Comparison of ENCODE assay signal across 1 cellular context in genomic region chr20:35619196-35620095, GRCh38.
TF ChIP-seq lines count a peak whose summit lies in the region.

No MANE protein-coding gene starts in this region.

TF ChIP-seq in HepG2, 621 proteins besides CTCF, POLR2A, EP300 and RAD21 (continued from another document and continues in another):
- TF ChIP-seq DBP (CRISPR knock-in tag; IDR thresholded peaks at IDR 0.05; ENCODE audit: not compliant biosample characterization) (peak; percentile 68), RORA (CRISPR knock-in tag; IDR thresholded peaks at IDR 0.05) (no peak), ZNF629 (CRISPR knock-in tag; conservative IDR thresholded peaks at IDR 0.05) (peak; percentile 56), ZNF276 (CRISPR knock-in tag; IDR thresholded peaks at IDR 0.05; ENCODE audit: low read depth) (peak; percentile 87; the same call in 1 of the 2 replicates), GATAD1 (CRISPR knock-in tag; IDR thresholded peaks at IDR 0.05) (peak; percentile 72), ZXDC (CRISPR knock-in tag; IDR thresholded peaks at IDR 0.05) (peak; percentile 88; the same call in 1 of the 2 replicates), ZSCAN22 (CRISPR knock-in tag; IDR thresholded peaks at IDR 0.05) (no peak; the same call in 1 of the 2 replicates), MAF1 (CRISPR knock-in tag; IDR thresholded peaks at IDR 0.05; ENCODE audit: borderline replicate concordance) (peak; percentile 62; the same call in 1 of the 2 replicates), RFX3 (CRISPR knock-in tag; IDR thresholded peaks at IDR 0.05) (no peak), ZNF512B (CRISPR knock-in tag; IDR thresholded peaks at IDR 0.05; ENCODE audit: borderline replicate concordance) (no peak), ZIK1 (CRISPR knock-in tag; IDR thresholded peaks at IDR 0.05; ENCODE audit: borderline replicate concordance, low read depth) (peak; percentile 93), KDM6A (CRISPR knock-in tag; IDR thresholded peaks at IDR 0.05; ENCODE audit: low read depth) (no peak), ZFX (CRISPR knock-in tag; IDR thresholded peaks at IDR 0.05; ENCODE audit: low read depth) (peak; percentile 85), TEAD2 (CRISPR knock-in tag; IDR thresholded peaks at IDR 0.05) (no peak), ZNF124 (CRISPR knock-in tag; IDR thresholded peaks at IDR 0.05) (peak; percentile 97), MXD4 (CRISPR knock-in tag; IDR thresholded peaks at IDR 0.05) (peak; percentile 98), HINFP (CRISPR knock-in tag; IDR thresholded peaks at IDR 0.05; ENCODE audit: low read depth) (no peak; the same call in 1 of the 2 replicates), PHF20 (CRISPR knock-in tag; IDR thresholded peaks at IDR 0.05) (peak; percentile 64; the same call in 1 of the 2 replicates), ZNF761 (CRISPR knock-in tag; conservative IDR thresholded peaks at IDR 0.05) (no peak; the same call in 1 of the 2 replicates), TAF1 (CRISPR knock-in tag; IDR thresholded peaks at IDR 0.05) (peak; percentile 59; the same call in 1 of the 2 replicates), FLYWCH1 (CRISPR knock-in tag; IDR thresholded peaks at IDR 0.05) (no peak), NR2F6 (IDR thresholded peaks at IDR 0.05) (peak; percentile 58; the same call in 1 of the 2 replicates), NR2F6 (CRISPR knock-in tag; IDR thresholded peaks at IDR 0.05) (peak; percentile 55; the same call in 1 of the 2 replicates), ZNF383 (CRISPR knock-in tag; IDR thresholded peaks at IDR 0.05; ENCODE audit: borderline replicate concordance) (no peak), FOXP4 (CRISPR knock-in tag; IDR thresholded peaks at IDR 0.05) (peak; percentile 67; the same call in 1 of the 2 replicates), TRAFD1 (CRISPR knock-in tag; IDR thresholded peaks at IDR 0.05; ENCODE audit: borderline replicate concordance) (peak; percentile 97; the same call in 1 of the 2 replicates), TBL1XR1 (IDR thresholded peaks at IDR 0.05; ENCODE audit: borderline replicate concordance, low read length, partially characterized antibody) (no peak), ZNF441 (CRISPR knock-in tag; IDR thresholded peaks at IDR 0.05; ENCODE audit: borderline replicate concordance) (no peak; the same call in none of the 2 replicates), ZNF749 (CRISPR knock-in tag; IDR thresholded peaks at IDR 0.05; ENCODE audit: borderline replicate concordance) (peak; percentile 49; the same call in 1 of the 2 replicates), CREB1 (IDR thresholded peaks at IDR 0.05) (no peak), CREB1 (CRISPR knock-in tag; IDR thresholded peaks at IDR 0.05) (no peak), ZNF607 (CRISPR knock-in tag; IDR thresholded peaks at IDR 0.05; ENCODE audit: borderline replicate concordance) (no peak; the same call in 1 of the 2 replicates), HCFC1 (IDR thresholded peaks at IDR 0.05; ENCODE audit: low read depth, low read length) (no peak), ZNF225 (CRISPR knock-in tag; IDR thresholded peaks at IDR 0.05) (peak; percentile 87), SRF (IDR thresholded peaks at IDR 0.05; ENCODE audit: low read depth, low read length) (no peak), ZBTB49 (CRISPR knock-in tag; IDR thresholded peaks at IDR 0.05; ENCODE audit: borderline replicate concordance) (peak; percentile 82; the same call in 1 of the 2 replicates), ZNF546 (CRISPR knock-in tag; conservative IDR thresholded peaks at IDR 0.05) (0 out of 2 replicates have a peak, but pooled peaks have one; percentile 80), CBX2 (IDR thresholded peaks at IDR 0.05; ENCODE audit: low read depth, low read length) (no peak), CBX2 (CRISPR knock-in tag; IDR thresholded peaks at IDR 0.05; ENCODE audit: low read depth) (no peak), XBP1 (CRISPR knock-in tag; IDR thresholded peaks at IDR 0.05) (no peak; the same call in 1 of the 2 replicates), NR2F2 (IDR thresholded peaks at IDR 0.05; ENCODE audit: borderline replicate concordance, low read depth) (no peak), KLF12 (CRISPR knock-in tag; IDR thresholded peaks at IDR 0.05; ENCODE audit: borderline replicate concordance) (peak; percentile 97), NFE2L2 (IDR thresholded peaks at IDR 0.05; ENCODE audit: low read length) (no peak), RNF219 (CRISPR knock-in tag; IDR thresholded peaks at IDR 0.05) (no peak), NR3C1 (CRISPR knock-in tag; IDR thresholded peaks at IDR 0.05) (no peak; the same call in 1 of the 2 replicates), AGO2 (optimal IDR thresholded peaks at IDR 0.05; ENCODE audit: low read depth, low read length) (peak; percentile 99), ESRRA (CRISPR knock-in tag; IDR thresholded peaks at IDR 0.05; ENCODE audit: low read depth) (peak; percentile 83), ZFP1 (CRISPR knock-in tag; IDR thresholded peaks at IDR 0.05) (peak; percentile 93), SP4 (CRISPR knock-in tag; IDR thresholded peaks at IDR 0.05) (peak; percentile 95)
